In the genomic region with DNA sequence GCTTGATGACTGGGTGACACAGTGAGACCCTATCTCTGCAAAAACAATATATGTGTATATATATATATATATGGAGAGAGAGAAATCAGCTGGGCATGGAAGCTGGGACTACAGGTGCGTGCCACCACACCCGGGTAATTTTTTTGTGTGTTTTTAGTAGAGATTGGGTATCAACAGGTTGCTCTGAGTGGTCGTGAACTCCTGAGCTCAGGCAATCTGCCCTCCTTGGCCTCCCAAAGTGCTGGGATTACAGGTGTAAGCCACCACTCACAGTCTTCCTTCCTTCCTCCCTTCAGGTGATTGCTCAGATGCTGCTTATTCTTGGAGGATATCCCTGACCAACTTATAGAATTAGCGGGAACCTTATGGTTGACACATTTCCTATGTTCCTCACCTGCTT, we compare ENCODE assay signal across 29 cellular contexts.
"Had no signal": no experiment of that assay in that cellular context is flagged by ENCODE, and none has a peak within 500 bp of the region (broad histone marks: within the 10 kb centered on the region; RNA-seq: fewer than 3 reads in every experiment).

No MANE protein-coding gene starts in this region.

- H3K36me3 ChIP-seq: adrenal gland, ascending aorta, brain microvascular endothelial cell, breast epithelium, cardiac muscle cell had no signal

- DNase-seq: activated effector memory CD4-positive, alpha-beta T cell treated with anti-CD3 and anti-CD28 coated beads, Interleukin-2, amount 50 U/mL, for 16 hours; activated effector memory CD4-positive, alpha-beta T cell treated with Interleukin-2 at 50 U/mL for 16 hours; activated gamma-delta T cell; activated gamma-delta T cell treated with Interleukin-2 at 50 U/mL for 16 hours; activated naive CD4-positive, alpha-beta T cell; activated naive CD4-positive, alpha-beta T cell treated with anti-CD3 and anti-CD28 coated beads for 36 hours; activated naive CD4-positive, alpha-beta T cell treated with anti-CD3 and anti-CD28 coated beads, Interleukin-2, amount 10 ng/mL, durations not matched to agents 7 days and 5 days; activated naive CD4-positive, alpha-beta T cell treated with anti-CD3 and anti-CD28 coated beads, Interleukin-2, amount 50 U/mL, for 16 hours; activated naive CD4-positive, alpha-beta T cell treated with Interleukin-2 at 50 U/mL for 16 hours; activated naive CD8-positive, alpha-beta T cell treated with anti-CD3 and anti-CD28 coated beads for 36 hours; activated naive CD8-positive, alpha-beta T cell treated with anti-CD3 and anti-CD28 coated beads, Interleukin-2, amount 10 ng/mL, durations not matched to agents 7 days and 5 days; activated naive CD8-positive, alpha-beta T cell treated with anti-CD3 and anti-CD28 coated beads, Interleukin-2, amount 50 U/mL, for 24 hours; activated T-cell treated with anti-CD3 and anti-CD28 coated beads, Interleukin-2, amount 50 U/mL, for 24 hours; activated T-cell treated with anti-CD3 and anti-CD28 coated beads, Interleukin-2, amount 50 U/mL, for 4 hours; activated T-cell treated with anti-CD3 and anti-CD28 coated beads, Interleukin-2, amount 50 U/mL, for 48 hours; activated T-cell treated with anti-CD3 and anti-CD28 coated beads, Interleukin-2, amount 50 U/mL, for 72 hours; adrenal gland; amniotic stem cell; amygdala; anterior cingulate cortex; aorta; body of pancreas; brain microvascular endothelial cell; caudate nucleus; central memory CD4-positive, alpha-beta T cell; cerebellar nuclear complex had no signal

- H3K27ac ChIP-seq: adrenal gland, ascending aorta, body of pancreas, brain microvascular endothelial cell, breast epithelium, cardiac muscle cell had no signal

- H3K9me3 ChIP-seq: adrenal gland had no signal

- H3K4me1 ChIP-seq: ascending aorta, body of pancreas, breast epithelium had no signal

- H3K4me3 ChIP-seq: adrenal gland, ascending aorta, body of pancreas, breast epithelium, cardiac muscle cell had no signal
